ENCODE assay signal across 28 cellular contexts in the genomic region with DNA sequence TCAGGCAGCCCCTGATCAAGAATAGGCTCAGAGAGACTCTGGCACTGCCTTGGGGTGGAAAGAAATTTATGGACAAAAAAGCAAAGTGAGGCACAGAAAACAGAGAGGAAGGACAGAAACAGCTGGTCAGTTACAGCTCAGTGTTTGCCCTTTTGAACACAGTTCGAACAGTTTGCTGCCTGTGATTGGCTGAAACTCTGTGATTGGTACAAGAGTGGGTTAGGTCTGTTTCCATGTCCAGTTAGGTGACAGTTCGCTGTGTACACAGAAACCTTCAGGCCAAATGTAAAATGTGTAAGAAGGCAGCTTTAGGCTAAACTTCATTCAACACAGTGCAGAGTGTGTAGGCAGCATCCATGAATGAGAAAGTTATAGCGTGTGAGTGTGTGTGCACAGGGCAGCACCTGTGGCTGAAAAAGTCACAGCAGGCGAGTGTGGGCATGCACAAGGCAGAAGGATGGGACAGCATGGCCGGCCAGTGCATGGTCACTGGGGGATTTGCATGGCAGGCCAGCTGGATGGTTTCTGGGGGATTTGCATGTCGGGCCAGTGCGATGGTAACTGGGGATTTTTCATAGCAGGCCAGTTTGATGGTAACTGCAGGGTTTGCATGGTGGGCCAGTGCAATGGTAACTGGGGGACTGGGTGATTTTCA.
A peak's percentile ranks its signal among the peaks of the same experiment; 100 is the strongest.
DNase-seq lines count a peak whose midpoint lies in the region; ATAC-seq and TF ChIP-seq lines count a peak whose summit lies in the region.
"Had no signal": no experiment of that assay in that cellular context is flagged by ENCODE, and none has a peak within 500 bp of the region (broad histone marks: within the 10 kb centered on the region; RNA-seq: fewer than 3 reads in every experiment).

No MANE protein-coding gene starts in this region.

- H3K9me3 Mint-ChIP-seq in H9 (no peaks in the 10 kb centered on the region), chondrocyte (ENCODE audit: low read depth) (no peaks in the 10 kb centered on the region)
- H3K9me3 Mint-ChIP-seq: activated naive CD4-positive, alpha-beta T cell treated with anti-CD3 and anti-CD28 coated beads for 36 hours; activated T-helper 1 cell treated with anti-CD3 and anti-CD28 coated beads, Interleukin-12 subunit alpha, Interleukin-12 subunit beta, Interleukin-2, Interleukin-4 antibody, amounts not matched to agents 30 ng/mL and 10 ng/mL and 1 ng/mL, durations not matched to agents 14 hours and 24 hours and 36 hours; CD8-positive, alpha-beta T cell; stimulated activated memory B cell treated with anti-CD40 and anti-IgM and Interleukin-4, amounts not matched to agents 10 μg/mL and 1 μg/mL and 100 μg/mL, for 72 hours had no signal

- no peak overlapping the region for H3K18ac ChIP-seq in H9 (ENCODE audit: insufficient read length, low read depth, low read length)

- H3K27ac ChIP-seq in H9 (ENCODE audit: insufficient read length, low read depth, low read length) (no peak overlapping the region), right lobe of liver (no peak overlapping the region), smooth muscle cell (ENCODE audit: low read depth) (no peak overlapping the region), SK-N-SH (ENCODE audit: low read depth in 2 of 2, low read length in 1 of 2) (no peak overlapping the region)
- H3K27ac ChIP-seq: dorsolateral prefrontal cortex, HL-60, neutrophil, upper lobe of left lung had no signal

- POLR2A ChIA-PET in SK-N-SH (lab: Yijun Ruan, JAX): no interaction called here

- no peak overlapping the region for H4K8ac ChIP-seq in H9 (replicated peaks; ENCODE audit: insufficient read length, low read depth, low read length)

- H3K79me1 ChIP-seq in H9 (ENCODE audit: insufficient read depth, low read depth, low read length, poor library complexity, severe bottlenecking): no peaks in the 10 kb centered on the region

- H4K5ac ChIP-seq in H9 (ENCODE audit: insufficient read length, low read depth, low read length): no peak overlapping the region

- TF ChIP-seq EP300 in SK-N-SH (IDR thresholded peaks at IDR 0.05; ENCODE audit: borderline replicate concordance in 1 of 2, low read depth in 1 of 2, low read length in 1 of 2): no peak

- no peaks in the 10 kb centered on the region for H3K9me3 ChIP-seq in H9 (ENCODE audit: control insufficient read depth, low read depth, low read length)
- no peaks in the 10 kb centered on the region for H3K9me3 ChIP-seq in right lobe of liver
- no peaks in the 10 kb centered on the region for H3K9me3 ChIP-seq in smooth muscle cell (replicated peaks; ENCODE audit: low read depth)
- no peaks in the 10 kb centered on the region for H3K9me3 ChIP-seq in SK-N-SH
- H3K9me3 ChIP-seq: BE2C, MG63, neutrophil, upper lobe of left lung had no signal

- no peak for TF ChIP-seq CTCF in H9 (conservative IDR thresholded peaks at IDR 0.05)
- no peak for TF ChIP-seq CTCF in chondrocyte (IDR thresholded peaks at IDR 0.05)
- no peak for TF ChIP-seq CTCF in right lobe of liver (IDR thresholded peaks at IDR 0.05)
- TF ChIP-seq CTCF in smooth muscle cell (IDR thresholded peaks at IDR 0.05; ENCODE audit: borderline replicate concordance, insufficient read depth, poor library complexity, severe bottlenecking): no peak
- no peak for TF ChIP-seq CTCF in SK-N-SH (IDR thresholded peaks at IDR 0.05)

- peaks cover 56 to 62% of the 10 kb centered on the region in 2 experiments for H3K4me1 Mint-ChIP-seq in H9
- H3K4me1 Mint-ChIP-seq in chondrocyte (ENCODE audit: low read depth): peaks cover 87% of the 10 kb centered on the region
- H3K4me1 Mint-ChIP-seq: stimulated activated memory B cell treated with anti-CD40 and anti-IgM and Interleukin-4, amounts not matched to agents 10 μg/mL and 1 μg/mL and 100 μg/mL, for 72 hours had no signal

- H3K4me3 ChIP-seq in right lobe of liver (no peak overlapping the region), smooth muscle cell (no peak overlapping the region), SK-N-SH (ENCODE audit: low read depth in 2 of 2, low read length in 1 of 2) (no peak overlapping the region)
- H3K4me3 ChIP-seq: dorsolateral prefrontal cortex, MG63, upper lobe of left lung had no signal

- H3F3A ChIP-seq in smooth muscle cell (ENCODE audit: low read depth) (peaks cover 4% of the 10 kb centered on the region), SK-N-SH (replicated peaks; ENCODE audit: insufficient read depth) (no peaks in the 10 kb centered on the region)

- peak; percentile 74 to 87 (median 83) for ATAC-seq in right lobe of liver
- ATAC-seq: CD8-positive, alpha-beta T cell; PC-3; sciatic nerve; stimulated activated memory B cell treated with anti-CD40 and anti-IgM and Interleukin-4, amounts not matched to agents 10 μg/mL and 1 μg/mL and 100 μg/mL, for 72 hours had no signal

- no peak overlapping the region for H2AK5ac ChIP-seq in H9 (ENCODE audit: insufficient read length, low read length)

- H3K4me3 Mint-ChIP-seq in H9 (no peak overlapping the region), chondrocyte (ENCODE audit: unreplicated experiment) (no peak overlapping the region)
- H3K4me3 Mint-ChIP-seq: activated naive CD4-positive, alpha-beta T cell treated with anti-CD3 and anti-CD28 coated beads for 36 hours; activated T-helper 1 cell treated with anti-CD3 and anti-CD28 coated beads, Interleukin-12 subunit alpha, Interleukin-12 subunit beta, Interleukin-2, Interleukin-4 antibody, amounts not matched to agents 30 ng/mL and 10 ng/mL and 1 ng/mL, durations not matched to agents 14 hours and 24 hours and 36 hours; brain; CD8-positive, alpha-beta T cell; stimulated activated memory B cell treated with anti-CD40 and anti-IgM and Interleukin-4, amounts not matched to agents 10 μg/mL and 1 μg/mL and 100 μg/mL, for 72 hours had no signal

- no peak overlapping the region for H2BK20ac ChIP-seq in H9 (ENCODE audit: low read depth, low read length, poor library complexity, severe bottlenecking)

- H3K36me3 Mint-ChIP-seq in H9 (ENCODE audit: insufficient read depth in 1 of 3, low read depth in 3 of 3) (no peaks in the 10 kb centered on the region; a peak in 1 of 7 replicates), chondrocyte (ENCODE audit: low read depth) (no peaks in the 10 kb centered on the region)
- H3K36me3 Mint-ChIP-seq: brain; CD8-positive, alpha-beta T cell; stimulated activated memory B cell treated with anti-CD40 and anti-IgM and Interleukin-4, amounts not matched to agents 10 μg/mL and 1 μg/mL and 100 μg/mL, for 72 hours had no signal

- no peak overlapping the region for H3K23ac ChIP-seq in H9 (ENCODE audit: insufficient read length, low read depth, low read length)

- DNase-seq in H9: peak; percentile 14
- DNase-seq in chondrocyte (ENCODE audit: low spot score): no peak
- no peak for DNase-seq in right lobe of liver
- no peak for DNase-seq in smooth muscle cell (lab: John Stamatoyannopoulos, UW; ENCODE audit: unreplicated experiment)
- no peak for DNase-seq in SK-N-SH
- DNase-seq in activated CD4-positive, CD25-positive, alpha-beta regulatory T cell (lab: John Stamatoyannopoulos, UW): no peak
- DNase-seq in nucleus accumbens (lab: John Stamatoyannopoulos, UW): no peak
- DNase-seq: activated naive CD4-positive, alpha-beta T cell treated with anti-CD3 and anti-CD28 coated beads for 36 hours; BE2C; cerebellar nuclear complex; dorsolateral prefrontal cortex; KG1; mammary epithelial cell; NCI-H1105 treated with DMSO at 0.1 percent for 48 hours; NCI-H187 treated with DMSO at 0.1 percent for 48 hours; NCI-H2171 treated with DMSO at 0.1 percent for 48 hours; NCI-H524; T-helper 1 cell; upper lobe of left lung had no signal

- H3K4me1 ChIP-seq in H9 (ENCODE audit: insufficient read depth, low read length) (peaks cover 6% of the 10 kb centered on the region; the same call in 1 of the 2 replicates), right lobe of liver (no peaks in the 10 kb centered on the region), smooth muscle cell (ENCODE audit: low read depth) (peaks cover 16% of the 10 kb centered on the region), SK-N-SH (ENCODE audit: control insufficient read depth in 1 of 2, insufficient read depth in 2 of 2, low read depth in 1 of 2, low read length in 1 of 2) (peaks cover 5 to 16% of the 10 kb centered on the region in 2 experiments; a peak in 2 of 4 replicates)

- no peaks in the 10 kb centered on the region for H3K9me2 ChIP-seq in SK-N-SH

- peaks cover 10% of the 10 kb centered on the region for H3K27me3 Mint-ChIP-seq in H9 (ENCODE audit: low read depth)
- H3K27me3 Mint-ChIP-seq in chondrocyte (ENCODE audit: low read depth): no peaks in the 10 kb centered on the region

- no CpG with 5 or more reads among the region's 7 CpGs for WGBS in H9 (ENCODE audit: extremely low coverage, insufficient read length, low lambda C conversion rate)
- WGBS in right lobe of liver (ENCODE audit: insufficient coverage, low coverage, low lambda C conversion rate, missing lambda C conversion rate): 54% methylated on average over 5 of the region's 7 CpGs
- WGBS in smooth muscle cell (ENCODE audit: low lambda C conversion rate): 87% methylated on average over 7 of the region's 7 CpGs
- 31% methylated on average over 7 of the region's 7 CpGs for WGBS in SK-N-SH (ENCODE audit: low lambda C conversion rate)

- no peak overlapping the region for H3T11ph ChIP-seq in H9 (ENCODE audit: low read length)

- H2AFZ ChIP-seq in H9 (ENCODE audit: low read length): no peak overlapping the region
- H2AFZ ChIP-seq in smooth muscle cell (ENCODE audit: low read depth): no peak overlapping the region
- no peak overlapping the region for H2AFZ ChIP-seq in SK-N-SH (ENCODE audit: low read depth)

- H2BK12ac ChIP-seq in H9 (ENCODE audit: insufficient read length, low read depth, low read length): no peak overlapping the region

- CTCF ChIA-PET in SK-N-SH (lab: Yijun Ruan, JAX): interaction anchor here (1.0 to 3.6 kb wide), 3 partner anchors 24 to 201 kb away, joined by 3 to 14 read pairs (median 4); no protein-coding TSS in a partner anchor

- no peak overlapping the region for H3K56ac ChIP-seq in H9 (ENCODE audit: insufficient read length, low read depth, low read length)

- TF ChIP-seq POLR2A in right lobe of liver (IDR thresholded peaks at IDR 0.05): no peak

- H2BK15ac ChIP-seq in H9 (ENCODE audit: low read depth, low read length): no peak overlapping the region

- H3K79me2 ChIP-seq in H9 (ENCODE audit: insufficient read depth, low read length) (no peaks in the 10 kb centered on the region), smooth muscle cell (ENCODE audit: low read depth) (no peaks in the 10 kb centered on the region), SK-N-SH (ENCODE audit: insufficient read depth) (no peaks in the 10 kb centered on the region)

- no peak for TF ChIP-seq RAD21 in SK-N-SH (IDR thresholded peaks at IDR 0.05; ENCODE audit: low read length)

- no peak overlapping the region for H2BK5ac ChIP-seq in H9 (ENCODE audit: insufficient read length, low read length)

- no peak overlapping the region for H3K14ac ChIP-seq in H9 (ENCODE audit: insufficient read depth, low read length)

- no peak overlapping the region for H2BK120ac ChIP-seq in H9 (ENCODE audit: low read depth, low read length, poor library complexity, severe bottlenecking)

- H3K23me2 ChIP-seq in H9 (ENCODE audit: insufficient read length, low read depth, low read length, poor library complexity, severe bottlenecking): peaks cover 5% of the 10 kb centered on the region

- H3K9ac ChIP-seq in H9 (ENCODE audit: extremely low read depth, insufficient read length, low read length) (no peak overlapping the region), smooth muscle cell (ENCODE audit: low read depth) (no peak overlapping the region), SK-N-SH (no peak overlapping the region)

- H3K36me3 ChIP-seq in right lobe of liver: no peaks in the 10 kb centered on the region
- no peaks in the 10 kb centered on the region for H3K36me3 ChIP-seq in smooth muscle cell (ENCODE audit: low read depth)
- H3K36me3 ChIP-seq in SK-N-SH (replicated peaks in 1 of 2; ENCODE audit: control insufficient read depth in 1 of 2, insufficient read depth in 2 of 2, low read length in 1 of 2): no peaks in the 10 kb centered on the region
- H3K36me3 ChIP-seq: BE2C, MG63, neutrophil, upper lobe of left lung had no signal

- no peaks in the 10 kb centered on the region for H3K27me3 ChIP-seq in H9 (ENCODE audit: insufficient read depth, low read length)
- no peaks in the 10 kb centered on the region for H3K27me3 ChIP-seq in right lobe of liver
- no peaks in the 10 kb centered on the region for H3K27me3 ChIP-seq in smooth muscle cell (ENCODE audit: low read depth)
- H3K27me3 ChIP-seq in SK-N-SH (ENCODE audit: insufficient read depth): no peaks in the 10 kb centered on the region
- H3K27me3 ChIP-seq: BE2C, MG63, upper lobe of left lung had no signal

- intact Hi-C loops in right lobe of liver (cut with DNase I): loop anchor here (10.0 kb wide), 2 partner anchors 190 to 200 kb away; no protein-coding TSS in a partner anchor

- no peak overlapping the region for H4K91ac ChIP-seq in H9 (ENCODE audit: insufficient read length, low read depth, low read length)

- H3K4me2 ChIP-seq in H9 (ENCODE audit: insufficient read depth, insufficient read length, low read length) (no peak overlapping the region), smooth muscle cell (peak overlapping the region; percentile 1), SK-N-SH (no peak overlapping the region)

- no peaks in the 10 kb centered on the region for H4K20me1 ChIP-seq in H9 (ENCODE audit: control insufficient read depth, insufficient read depth, insufficient read length)
- no peaks in the 10 kb centered on the region for H4K20me1 ChIP-seq in smooth muscle cell (ENCODE audit: low read depth)
- H4K20me1 ChIP-seq in SK-N-SH (ENCODE audit: insufficient read depth): no peaks in the 10 kb centered on the region

- H3K27ac Mint-ChIP-seq in H9: peak overlapping the region in 1 of 3 experiments; percentile 54; a peak in 3 of 7 replicates
- peak overlapping the region; percentile 61 for H3K27ac Mint-ChIP-seq in chondrocyte (ENCODE audit: unreplicated experiment)
- H3K27ac Mint-ChIP-seq: activated naive CD4-positive, alpha-beta T cell treated with anti-CD3 and anti-CD28 coated beads for 36 hours; activated T-helper 1 cell treated with anti-CD3 and anti-CD28 coated beads, Interleukin-12 subunit alpha, Interleukin-12 subunit beta, Interleukin-2, Interleukin-4 antibody, amounts not matched to agents 30 ng/mL and 10 ng/mL and 1 ng/mL, durations not matched to agents 14 hours and 24 hours and 36 hours; CD8-positive, alpha-beta T cell; stimulated activated memory B cell treated with anti-CD40 and anti-IgM and Interleukin-4, amounts not matched to agents 10 μg/mL and 1 μg/mL and 100 μg/mL, for 72 hours had no signal

- H3K4ac ChIP-seq in H9 (ENCODE audit: low read depth, low read length): no peak overlapping the region
